11 cellular contexts compared by ENCODE assay signal in genomic region chrX:134369576-134369975, GRCh38.
DNase-seq lines count a peak whose midpoint lies in the region; ATAC-seq lines count a peak whose summit lies in the region.
"Had no signal": no experiment of that assay in that cellular context is flagged by ENCODE, and none has a peak within 500 bp of the region (broad histone marks: within the 10 kb centered on the region; RNA-seq: fewer than 3 reads in every experiment).

No MANE protein-coding gene starts in this region.

- ATAC-seq in GM18907 (IDR thresholded peaks at IDR 0.05; ENCODE audit: unreplicated experiment), result peak; percentile 70
- ATAC-seq in GM21576 (IDR thresholded peaks at IDR 0.05; ENCODE audit: unreplicated experiment), result peak; percentile 72
- ATAC-seq in HG03139 (IDR thresholded peaks at IDR 0.05; ENCODE audit: unreplicated experiment), result peak; percentile 66
- ATAC-seq in effector memory CD8-positive, alpha-beta T cell (replicated peaks), result no peak
- ATAC-seq: T-cell had no signal

- H3K36me3 Mint-ChIP-seq in effector memory CD8-positive, alpha-beta T cell (ENCODE audit: insufficient read depth), result peaks cover 6% of the 10 kb centered on the region
- H3K36me3 Mint-ChIP-seq: T-cell had no signal

- H3K4me3 Mint-ChIP-seq in effector memory CD8-positive, alpha-beta T cell, result no peak overlapping the region
- H3K4me3 Mint-ChIP-seq: T-cell had no signal

- DNase-seq in germinal center (ENCODE audit: low spot score) (peak; percentile 51), CD1c-positive myeloid dendritic cell (ENCODE audit: extremely low spot score) (no peak)
- no peak for DNase-seq in stimulated activated CD4-positive, alpha-beta T cell treated with anti-CD3 and anti-CD28 coated beads, Interleukin-4, amount 100 ng/mL, for 4 hours
- no peak for DNase-seq in effector memory CD8-positive, alpha-beta T cell
- DNase-seq: islet precursor cell; stimulated activated CD4-positive, alpha-beta T cell treated with anti-CD3 and anti-CD28 coated beads, Interleukin-2, amount 100 ng/mL, for 48 hours; T-cell; testis had no signal

- no peak overlapping the region for H3K27ac Mint-ChIP-seq in effector memory CD8-positive, alpha-beta T cell
- H3K27ac Mint-ChIP-seq: T-cell had no signal

- H3K4me1 Mint-ChIP-seq in effector memory CD8-positive, alpha-beta T cell (ENCODE audit: low read depth in 2 of 2), result peaks cover 0 to 7% of the 10 kb centered on the region in 2 donors

- no peaks in the 10 kb centered on the region for H3K9me3 Mint-ChIP-seq in effector memory CD8-positive, alpha-beta T cell
- H3K9me3 Mint-ChIP-seq: T-cell had no signal

- no peaks in the 10 kb centered on the region for H3K27me3 Mint-ChIP-seq in effector memory CD8-positive, alpha-beta T cell
